15 cellular contexts compared by ENCODE assay signal in the genomic region with DNA sequence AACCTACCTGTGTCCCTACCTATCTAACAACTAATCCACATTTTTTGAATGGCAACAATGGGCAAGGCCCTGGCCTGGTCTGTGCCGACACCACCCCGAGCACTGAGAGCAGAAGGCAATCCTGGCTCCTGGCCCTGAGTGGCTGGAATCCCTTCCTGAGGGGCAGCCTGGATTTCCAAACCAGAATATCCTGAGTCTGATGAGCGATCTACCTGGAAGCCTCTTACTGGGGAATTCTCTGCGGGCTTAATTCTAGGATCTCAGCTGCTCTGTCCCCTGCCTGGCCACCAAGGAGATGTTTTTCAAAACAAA. TPM values are rescaled to one million over a fixed set of nuclear protein-coding genes. Genes with fewer than 3 reads are reported as not detected.
DNase-seq lines count a peak whose midpoint lies in the region; ATAC-seq and TF ChIP-seq lines count a peak whose summit lies in the region.
"Had no signal": no experiment of that assay in that cellular context is flagged by ENCODE, and none has a peak within 500 bp of the region (broad histone marks: within the 10 kb centered on the region; RNA-seq: fewer than 3 reads in every experiment).

No MANE protein-coding gene starts in this region.

- no peak for ATAC-seq in Right ventricle myocardium inferior
- no peak for ATAC-seq in left ventricle myocardium superior
- ATAC-seq: A549, GM12878 had no signal

- H3K4me3 Mint-ChIP-seq in neural crest cell: no peak overlapping the region
- H3K4me3 Mint-ChIP-seq: CD14-positive monocyte; CD4-positive, alpha-beta memory T cell had no signal

- H3K27me3 Mint-ChIP-seq in neural crest cell (ENCODE audit: low read depth): peaks cover 3% of the 10 kb centered on the region

- intact Hi-C loops in Right ventricle myocardium inferior (cut with DNase I): no loop called here
- intact Hi-C loops in left ventricle myocardium superior (cut with micrococcal nuclease): no loop called here

- H3K4me1 Mint-ChIP-seq in neural crest cell: no peaks in the 10 kb centered on the region
- H3K4me1 Mint-ChIP-seq: CD14-positive monocyte; CD4-positive, alpha-beta memory T cell had no signal

- TF ChIP-seq CTCF in neural crest cell (conservative IDR thresholded peaks at IDR 0.05): no peak

- peak overlapping the region; percentile 90 for H3K27ac Mint-ChIP-seq in neural crest cell (ENCODE audit: unreplicated experiment)
- H3K27ac Mint-ChIP-seq: CD14-positive monocyte had no signal

- peaks cover 7% of the 10 kb centered on the region for H3K9me3 Mint-ChIP-seq in neural crest cell

- DNase-seq in Right ventricle myocardium inferior (ENCODE audit: missing footprints) (peak; percentile 5), left ventricle myocardium superior (no peak), cerebellum (ENCODE audit: low spot score) (peak; percentile 90), neural crest cell (ENCODE audit: low read depth, low spot score) (no peak), SW 1271 (lab: John Stamatoyannopoulos, UW) (no peak), HuH-7.5 (ENCODE audit: low spot score) (no peak), NCI-H1694 (lab: John Stamatoyannopoulos, UW) (no peak)
- DNase-seq: AML-193; Calu3; CD4-positive, alpha-beta memory T cell; DMS79 treated with DMSO at 0.1 percent for 48 hours; GM23248 had no signal

- H3K36me3 Mint-ChIP-seq in neural crest cell (ENCODE audit: low read depth): no peaks in the 10 kb centered on the region

RNA-seq across cellular contexts. Expression of a gene that starts 22.1 kb away (rescaled TPM):
- total RNA-seq in Right ventricle myocardium inferior (0.14 TPM), left ventricle myocardium superior (not detected), cerebellum (72.1 TPM), neural crest cell (0.23 and 0.42 TPM in 2 replicates)
- total RNA-seq: Calu3; CD4-positive, alpha-beta memory T cell; GM12878; GM23248 had no signal

Comparison
In these comparisons a context has a peak if more than half of its experiments do, and no peak if none do; other contexts are left out.
1. DNase-seq: peak in Right ventricle myocardium inferior (single experiment) and cerebellum (single experiment); none in left ventricle myocardium superior (single experiment), neural crest cell (single experiment), SW 1271 (0 of 2), HuH-7.5 (single experiment) and NCI-H1694 (single experiment).
2. RNA of a gene that starts 22.1 kb away (total RNA-seq): 72.1 TPM in cerebellum (single experiment); 0.23 to 0.42 TPM in neural crest cell, 0.14 TPM in Right ventricle myocardium inferior (single experiment) and not detected in left ventricle myocardium superior (single experiment); every median in the first group is over 10 times any median in the second.